8 cellular contexts compared by ENCODE assay signal in the genomic region with DNA sequence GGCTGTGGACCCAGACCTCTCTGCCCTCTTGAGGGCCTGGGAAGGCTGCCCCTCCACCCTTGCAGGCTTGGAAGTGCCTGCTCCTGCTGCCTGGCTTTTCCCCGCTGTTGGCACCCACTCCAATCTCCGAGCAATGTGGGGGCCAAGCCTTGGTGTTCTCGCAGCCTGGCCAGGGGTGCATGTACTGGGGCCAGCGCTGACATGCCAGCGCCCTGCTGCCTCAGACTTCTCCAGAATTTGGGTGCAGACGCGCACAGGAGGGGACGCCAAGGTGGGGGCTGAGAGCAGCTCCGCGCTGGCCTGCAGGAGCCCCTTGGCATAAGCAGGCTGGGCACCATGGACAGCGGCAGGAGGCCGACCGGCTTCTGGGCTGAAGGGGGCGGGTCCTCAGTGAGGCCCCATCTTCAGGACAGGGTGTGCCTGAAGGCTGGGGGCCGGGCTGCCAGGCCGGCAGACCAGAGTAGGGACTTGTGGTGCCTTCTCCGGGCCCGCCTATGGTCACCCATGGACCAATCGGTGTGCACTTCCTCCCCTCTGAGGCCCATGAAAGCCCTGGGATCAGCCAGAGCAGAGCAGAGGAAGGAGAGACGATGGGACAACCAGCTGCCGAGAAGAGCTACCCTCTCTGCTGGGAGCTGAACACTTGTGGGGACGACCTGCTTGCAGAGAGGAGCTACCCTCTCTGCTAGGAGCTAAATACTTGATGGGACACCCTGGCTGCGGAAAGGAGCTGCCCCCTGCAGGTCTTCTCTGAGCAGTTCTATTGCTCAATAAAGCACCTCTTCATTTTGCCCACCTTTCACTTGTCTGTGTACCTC.
A peak's percentile ranks its signal among the peaks of the same experiment; 100 is the strongest.
DNase-seq lines count a peak whose midpoint lies in the region; ATAC-seq and TF ChIP-seq lines count a peak whose summit lies in the region.

No MANE protein-coding gene starts in this region.

- no peak overlapping the region for H3K27ac Mint-ChIP-seq in T-helper 17 cell

- DNase-seq in activated T-cell treated with anti-CD3 and anti-CD28 coated beads for 48 hours (ENCODE audit: low read depth) (peak; percentile 7), activated T-cell treated with anti-CD3 and anti-CD28 coated beads for 4 hours (no peak), SK-MEL-5 (ENCODE audit: low read depth, low spot score) (peak; percentile 45), heart right ventricle (peak; percentile 3 to 18), sciatic nerve (ENCODE audit: low spot score) (peak; percentile 55), stomach (no peak), T-helper 17 cell (no peak)

- no peak overlapping the region for H3K4me3 Mint-ChIP-seq in T-helper 17 cell

- no peak for TF ChIP-seq POLR2A in stomach (IDR thresholded peaks at IDR 0.05)

- peaks cover 4% of the 10 kb centered on the region for H3K4me1 Mint-ChIP-seq in T-helper 17 cell

- intact Hi-C loops in heart right ventricle (cut with DNase I) (no loop called here), sciatic nerve (cut with DNase I) (no loop called here), stomach (cut with DNase I; ENCODE audit: low total_unique reads) (no loop called here)

- H3K27ac ChIP-seq in heart right ventricle, result no peak overlapping the region
- H3K27ac ChIP-seq in stomach, result no peak overlapping the region

- H3K4me3 ChIP-seq in heart right ventricle (no peak overlapping the region), stomach (no peak overlapping the region)

- in situ Hi-C loops in SK-MEL-5 (cut with HindIII; ENCODE audit: low pct_unique_long_range_greater_than_20kb, low sequenced_read_pairs), result no loop called here

- H3K27me3 Mint-ChIP-seq in T-helper 17 cell, result peaks cover 18% of the 10 kb centered on the region

- H3K4me1 ChIP-seq in heart right ventricle, result no peaks in the 10 kb centered on the region
- peaks cover 0 to 8% (median 2%) of the 10 kb centered on the region in 4 donors for H3K4me1 ChIP-seq in stomach

- no peaks in the 10 kb centered on the region for H3K9me3 ChIP-seq in heart right ventricle
- H3K9me3 ChIP-seq in stomach, result no peaks in the 10 kb centered on the region
- H3K9me3 ChIP-seq in T-helper 17 cell (ENCODE audit: control insufficient read depth, low read length, poor library complexity, severe bottlenecking), result no peaks in the 10 kb centered on the region

- TF ChIP-seq EP300 in stomach (IDR thresholded peaks at IDR 0.05), result no peak

- H3K36me3 ChIP-seq in heart right ventricle (no peaks in the 10 kb centered on the region), stomach (no peaks in the 10 kb centered on the region)

- H3K36me3 Mint-ChIP-seq in T-helper 17 cell (ENCODE audit: low read depth), result no peaks in the 10 kb centered on the region

- TF ChIP-seq CTCF in heart right ventricle (IDR thresholded peaks at IDR 0.05) (no peak), stomach (IDR thresholded peaks at IDR 0.05) (no peak)

- ATAC-seq in heart right ventricle, result peak in 7 of 8 donors; percentile 20 to 83 (median 70)
- ATAC-seq in sciatic nerve, result peak; percentile 38
- ATAC-seq in HG02885 (IDR thresholded peaks at IDR 0.05; ENCODE audit: poor library complexity, unreplicated experiment), result no peak
- no peak for ATAC-seq in T-helper 17 cell

- 3 to 6% methylated on average over 13 to 23 of the region's 23 CpGs for WGBS in heart right ventricle, 2 donors
- WGBS in stomach, 5 donors, result 10 to 37% (median 19%) methylated on average over 16 to 23 of the region's 23 CpGs; no CpG with 5 or more reads in 1 of the 5 donors

- H3K27me3 ChIP-seq in heart right ventricle (peaks cover 0 to 52% (median 0%) of the 10 kb centered on the region in 7 donors), stomach (peaks cover 7 to 31% (median 16%) of the 10 kb centered on the region in 3 donors)

Comparison
In these comparisons a context has a peak if more than half of its experiments do, and no peak if none do; other contexts are left out.
1. DNase-seq: peak in activated T-cell treated with anti-CD3 and anti-CD28 coated beads for 48 hours (single experiment), SK-MEL-5 (single experiment), heart right ventricle (2 of 2) and sciatic nerve (single experiment); none in activated T-cell treated with anti-CD3 and anti-CD28 coated beads for 4 hours (single experiment), stomach (single experiment) and T-helper 17 cell (0 of 3).
2. ATAC-seq: peak in heart right ventricle (7 of 8) and sciatic nerve (single experiment); none in HG02885 (single experiment) and T-helper 17 cell (single experiment).